ENCODE assay signal across 12 cellular contexts in genomic region chr9:108547736-108548135, GRCh38.
DNase-seq lines count a peak whose midpoint lies in the region; ATAC-seq and TF ChIP-seq lines count a peak whose summit lies in the region.
"Had no signal": no experiment of that assay in that cellular context is flagged by ENCODE, and none has a peak within 500 bp of the region (broad histone marks: within the 10 kb centered on the region; RNA-seq: fewer than 3 reads in every experiment).

No MANE protein-coding gene starts in this region.

- H3K4me3 ChIP-seq in IMR-90 (ENCODE audit: insufficient read depth, low read depth, low read length): no peak overlapping the region
- H3K4me3 ChIP-seq: A549, GM23248 had no signal

- intact Hi-C loops in IMR-90 (cut with micrococcal nuclease): no loop called here
- intact Hi-C loops in activated T-helper 1 cell treated with anti-CD3 and anti-CD28 coated beads, Interleukin-12 subunit alpha, Interleukin-12 subunit beta, Interleukin-2, Interleukin-4 antibody, amounts not matched to agents 30 ng/mL and 10 ng/mL and 1 ng/mL, durations not matched to agents 14 hours and 24 hours and 36 hours (cut with micrococcal nuclease): no loop called here

- no peak for TF ChIP-seq RAD21 in IMR-90 (IDR thresholded peaks at IDR 0.05; ENCODE audit: low read length)

- H3K27me3 Mint-ChIP-seq in activated T-cell treated with anti-CD3 and anti-CD28 coated beads, Interleukin-2, amount 50 U/mL, for 4 hours (ENCODE audit: low read depth): no peaks in the 10 kb centered on the region
- H3K27me3 Mint-ChIP-seq in activated T-helper 1 cell treated with anti-CD3 and anti-CD28 coated beads, Interleukin-12 subunit alpha, Interleukin-12 subunit beta, Interleukin-2, Interleukin-4 antibody, amounts not matched to agents 30 ng/mL and 10 ng/mL and 1 ng/mL, durations not matched to agents 14 hours and 24 hours and 36 hours (ENCODE audit: insufficient read depth): no peaks in the 10 kb centered on the region

- no peak overlapping the region for H4K91ac ChIP-seq in IMR-90 (ENCODE audit: insufficient read depth, low read depth, low read length)

- no peak overlapping the region for H3K27ac ChIP-seq in IMR-90 (ENCODE audit: insufficient read depth, low read length)
- peak overlapping the region; percentile 49; the same call in 1 of the 2 replicates for H3K27ac ChIP-seq in VCaP
- peak overlapping the region; percentile 99 for H3K27ac ChIP-seq in foreskin keratinocyte
- H3K27ac ChIP-seq: A549, GM23248 had no signal

- H3K4me1 ChIP-seq in IMR-90 (ENCODE audit: control insufficient read depth, insufficient read depth, low read length): peaks cover 16% of the 10 kb centered on the region
- H3K4me1 ChIP-seq in foreskin keratinocyte: peaks cover 42% of the 10 kb centered on the region

- CTCF ChIA-PET in IMR-90 (lab: Yijun Ruan, JAX): no interaction called here

- peak overlapping the region; percentile 22 for H2AFZ ChIP-seq in IMR-90 (replicated peaks; ENCODE audit: low read length, poor library complexity)
- H2AFZ ChIP-seq: GM23248 had no signal

- TF ChIP-seq CTCF in IMR-90 (conservative IDR thresholded peaks at IDR 0.05; ENCODE audit: low read depth, low read length) (no peak), VCaP (conservative IDR thresholded peaks at IDR 0.05) (no peak), foreskin keratinocyte (conservative IDR thresholded peaks at IDR 0.05) (peak; percentile 36)

- no peak for ATAC-seq in IMR-90 (ENCODE audit: low read depth)
- ATAC-seq in foreskin keratinocyte: no peak
- no peak for ATAC-seq in activated T-cell treated with anti-CD3 and anti-CD28 coated beads, Interleukin-2, amount 50 U/mL, for 4 hours
- ATAC-seq: A549; CD8-positive, alpha-beta T cell had no signal

- H3K9ac ChIP-seq in IMR-90 (ENCODE audit: low read depth, low read length): no peak overlapping the region
- H3K9ac ChIP-seq: GM23248 had no signal

- H2AK5ac ChIP-seq in IMR-90 (ENCODE audit: low read depth, low read length): no peak overlapping the region

- H2BK15ac ChIP-seq in IMR-90 (ENCODE audit: low read depth, low read length): no peak overlapping the region

- H3K27ac Mint-ChIP-seq in activated T-helper 1 cell treated with anti-CD3 and anti-CD28 coated beads, Interleukin-12 subunit alpha, Interleukin-12 subunit beta, Interleukin-2, Interleukin-4 antibody, amounts not matched to agents 30 ng/mL and 10 ng/mL and 1 ng/mL, durations not matched to agents 14 hours and 24 hours and 36 hours: no peak overlapping the region
- H3K27ac Mint-ChIP-seq: CD14-positive monocyte; CD8-positive, alpha-beta T cell had no signal

- no peak overlapping the region for H3K18ac ChIP-seq in IMR-90 (ENCODE audit: low read depth, low read length)

- no peaks in the 10 kb centered on the region for H3K36me3 ChIP-seq in IMR-90 (ENCODE audit: control insufficient read depth, insufficient read depth, low read length)

- H3K9me3 Mint-ChIP-seq in activated T-cell treated with anti-CD3 and anti-CD28 coated beads, Interleukin-2, amount 50 U/mL, for 4 hours: peaks cover 2% of the 10 kb centered on the region
- H3K9me3 Mint-ChIP-seq in activated T-helper 1 cell treated with anti-CD3 and anti-CD28 coated beads, Interleukin-12 subunit alpha, Interleukin-12 subunit beta, Interleukin-2, Interleukin-4 antibody, amounts not matched to agents 30 ng/mL and 10 ng/mL and 1 ng/mL, durations not matched to agents 14 hours and 24 hours and 36 hours: no peaks in the 10 kb centered on the region
- H3K9me3 Mint-ChIP-seq: CD8-positive, alpha-beta T cell had no signal

- H3K4ac ChIP-seq in IMR-90 (ENCODE audit: low read depth, low read length): no peak overlapping the region

- in situ Hi-C loops in IMR-90 (cut with MboI; ENCODE audit: low sequenced_read_pairs): no loop called here

- H3K9me3 ChIP-seq in IMR-90 (ENCODE audit: control insufficient read depth, insufficient read depth, low read length): no peaks in the 10 kb centered on the region
- H3K9me3 ChIP-seq: A549 had no signal

- no peak overlapping the region for H3K14ac ChIP-seq in IMR-90 (replicated peaks; ENCODE audit: low read depth, low read length)

- no peak overlapping the region for H3K23ac ChIP-seq in IMR-90 (ENCODE audit: low read depth, low read length)

- no peak overlapping the region for H2BK20ac ChIP-seq in IMR-90 (ENCODE audit: low read depth, low read length)

- H2AK9ac ChIP-seq in IMR-90 (replicated peaks; ENCODE audit: low read depth, low read length, poor library complexity): no peak overlapping the region

- no TSS peak for BruUV-seq in IMR-90 (replicated peaks; lab: Mats Ljungman, UMichigan)

- DNase-seq in IMR-90: no peak
- no peak for DNase-seq in foreskin keratinocyte
- DNase-seq in activated T-cell treated with anti-CD3 and anti-CD28 coated beads, Interleukin-2, amount 50 U/mL, for 4 hours: no peak
- DNase-seq in OCI-M2 (lab: John Stamatoyannopoulos, UW; ENCODE audit: unreplicated experiment): no peak
- no peak for DNase-seq in activated T-helper 1 cell treated with anti-CD3 and anti-CD28 coated beads, Interleukin-12 subunit alpha, Interleukin-12 subunit beta, Interleukin-2, Interleukin-4 antibody, amounts not matched to agents 30 ng/mL and 10 ng/mL and 1 ng/mL, durations not matched to agents 14 hours and 24 hours and 36 hours (ENCODE audit: low spot score)
- DNase-seq: CD8-positive, alpha-beta T cell; COR-L47; DMS53; GM23248 had no signal

- H3K79me1 ChIP-seq in IMR-90 (ENCODE audit: low read depth in 1 of 2, low read length in 2 of 2): no peaks in the 10 kb centered on the region

- H4K8ac ChIP-seq in IMR-90 (ENCODE audit: low read depth in 2 of 2, low read length in 2 of 2): no peak overlapping the region

- H3K27me3 ChIP-seq in IMR-90 (ENCODE audit: control insufficient read depth, insufficient read depth, low read length) (no peaks in the 10 kb centered on the region), foreskin keratinocyte (no peaks in the 10 kb centered on the region)

- TF ChIP-seq POLR2A in IMR-90 (IDR thresholded peaks at IDR 0.05; ENCODE audit: low read depth, low read length): no peak

- H2BK5ac ChIP-seq in IMR-90 (ENCODE audit: low read depth, low read length, poor library complexity, severe bottlenecking): no peak overlapping the region

- no peak overlapping the region for H4K5ac ChIP-seq in IMR-90 (ENCODE audit: low read depth, low read length)

- no peaks in the 10 kb centered on the region for H3K4me1 Mint-ChIP-seq in activated T-cell treated with anti-CD3 and anti-CD28 coated beads, Interleukin-2, amount 50 U/mL, for 4 hours (ENCODE audit: low read depth)
- no peaks in the 10 kb centered on the region for H3K4me1 Mint-ChIP-seq in activated T-helper 1 cell treated with anti-CD3 and anti-CD28 coated beads, Interleukin-12 subunit alpha, Interleukin-12 subunit beta, Interleukin-2, Interleukin-4 antibody, amounts not matched to agents 30 ng/mL and 10 ng/mL and 1 ng/mL, durations not matched to agents 14 hours and 24 hours and 36 hours (ENCODE audit: low read depth)

- H3K4me3 Mint-ChIP-seq in activated T-cell treated with anti-CD3 and anti-CD28 coated beads, Interleukin-2, amount 50 U/mL, for 4 hours: no peak overlapping the region
- no peak overlapping the region for H3K4me3 Mint-ChIP-seq in activated T-helper 1 cell treated with anti-CD3 and anti-CD28 coated beads, Interleukin-12 subunit alpha, Interleukin-12 subunit beta, Interleukin-2, Interleukin-4 antibody, amounts not matched to agents 30 ng/mL and 10 ng/mL and 1 ng/mL, durations not matched to agents 14 hours and 24 hours and 36 hours
- H3K4me3 Mint-ChIP-seq: CD14-positive monocyte; CD8-positive, alpha-beta T cell had no signal

- POLR2A ChIA-PET in IMR-90 (lab: Charles Lee; ENCODE audit: unreplicated experiment): no interaction called here

- H3K9me1 ChIP-seq in IMR-90 (ENCODE audit: insufficient read depth, low read length): peaks cover 11% of the 10 kb centered on the region; the same call in 1 of the 2 replicates

- WGBS in IMR-90 (ENCODE audit: extremely low coverage in 2 of 2, insufficient read length in 1 of 2), 2 experiments: no CpG with 5 or more reads among the region's 4 CpGs

- no peak overlapping the region for H3K4me2 ChIP-seq in IMR-90 (ENCODE audit: low read depth, low read length)
- H3K4me2 ChIP-seq: A549 had no signal

- no peaks in the 10 kb centered on the region for H4K20me1 ChIP-seq in IMR-90 (ENCODE audit: insufficient read depth, low read length)

- H3K36me3 Mint-ChIP-seq in activated T-cell treated with anti-CD3 and anti-CD28 coated beads, Interleukin-2, amount 50 U/mL, for 4 hours (ENCODE audit: insufficient read depth): no peaks in the 10 kb centered on the region
- H3K36me3 Mint-ChIP-seq in activated T-helper 1 cell treated with anti-CD3 and anti-CD28 coated beads, Interleukin-12 subunit alpha, Interleukin-12 subunit beta, Interleukin-2, Interleukin-4 antibody, amounts not matched to agents 30 ng/mL and 10 ng/mL and 1 ng/mL, durations not matched to agents 14 hours and 24 hours and 36 hours (ENCODE audit: low read depth): no peaks in the 10 kb centered on the region
- H3K36me3 Mint-ChIP-seq: CD14-positive monocyte; CD8-positive, alpha-beta T cell had no signal

- H3K56ac ChIP-seq in IMR-90 (ENCODE audit: extremely low read depth, insufficient read depth, low read length): no peak overlapping the region

- no peak overlapping the region for H2BK120ac ChIP-seq in IMR-90 (ENCODE audit: low read depth, low read length)

- dilution Hi-C loops in IMR-90 (cut with HindIII; ENCODE audit: low sequenced_read_pairs, unreplicated experiment): no loop called here

TF ChIP-seq in IMR-90, 13 proteins besides CTCF, POLR2A, EP300 and RAD21:
- no peak for TF ChIP-seq RFX5 (IDR thresholded peaks at IDR 0.05; ENCODE audit: low read depth, low read length)
TF ChIP-seq in IMR-90: peak in this region for 0.
